In genomic region chr10:30751678-30752331, GRCh38 we compare ENCODE assay signal across 8 cellular contexts.
DNase-seq lines count a peak whose midpoint lies in the region; ATAC-seq, FAIRE-seq and TF ChIP-seq lines count a peak whose summit lies in the region.

No MANE protein-coding gene starts in this region.

- in situ Hi-C loops in GM13977 (cut with MboI; ENCODE audit: low pct_unique_long_range_greater_than_20kb, low sequenced_read_pairs, unreplicated experiment) = no loop called here

- peak; percentile 96 for FAIRE-seq in A204.1 (lab: Jason Lieb, UNC)

- no peaks in the 10 kb centered on the region; the same call in none of the 2 replicates for H3K27me3 Mint-ChIP-seq in WTC11 (ENCODE audit: low read depth)
- peaks cover 4% of the 10 kb centered on the region for H3K27me3 Mint-ChIP-seq in endothelial cell (ENCODE audit: unreplicated experiment)
- peaks cover 25% of the 10 kb centered on the region for H3K27me3 Mint-ChIP-seq in mesothelial cell of epicardium (ENCODE audit: low read depth)

- POLR2A ChIA-PET in WTC11 (lab: Charles Lee) = no interaction called here

- TF ChIP-seq CTCF in GM13977 (IDR thresholded peaks at IDR 0.05; ENCODE audit: extremely low read depth, insufficient read depth, missing control alignments) = peak; percentile 80
- peak; percentile 67 for TF ChIP-seq CTCF in WTC11 (IDR thresholded peaks at IDR 0.05)
- peak; percentile 95 for TF ChIP-seq CTCF in endothelial cell (IDR thresholded peaks at IDR 0.05; ENCODE audit: unreplicated experiment)
- peak; percentile 71 for TF ChIP-seq CTCF in mesothelial cell of epicardium (IDR thresholded peaks at IDR 0.05; ENCODE audit: unreplicated experiment)

- CTCF ChIA-PET in WTC11 (lab: Charles Lee) = interaction anchor here (0.5 to 3.5 kb wide), 54 partner anchors 9 to 1252 kb away, joined by 3 to 33 read pairs (median 4); partner anchors contain the start of gene ZNF438

- no peak overlapping the region for H3K4me3 Mint-ChIP-seq in WTC11
- no peak overlapping the region for H3K4me3 Mint-ChIP-seq in endothelial cell (ENCODE audit: unreplicated experiment)
- H3K4me3 Mint-ChIP-seq in mesothelial cell of epicardium = no peak overlapping the region

- DNase-seq in GM13977 (ENCODE audit: low spot score) (peak; percentile 60), LoVo (ENCODE audit: low spot score) (peak; percentile 70), WTC11 (ENCODE audit: low spot score) (peak; percentile 80), endothelial cell (ENCODE audit: low spot score) (peak; percentile 86), mesothelial cell of epicardium (ENCODE audit: low spot score in 2 of 2, unreplicated experiment in 2 of 2) (peak; percentile 38 to 77)
- peak in 5 of 6 experiments; percentile 25 to 73 (median 55) for DNase-seq in stimulated activated naive CD4-positive, alpha-beta T cell (lab: John Stamatoyannopoulos, UW)

- H3K36me3 Mint-ChIP-seq in WTC11 (no peaks in the 10 kb centered on the region), endothelial cell (ENCODE audit: low read depth, unreplicated experiment) (no peaks in the 10 kb centered on the region), mesothelial cell of epicardium (no peaks in the 10 kb centered on the region)

- H3K9me3 Mint-ChIP-seq in WTC11 = no peaks in the 10 kb centered on the region
- no peaks in the 10 kb centered on the region for H3K9me3 Mint-ChIP-seq in endothelial cell (ENCODE audit: unreplicated experiment)
- no peaks in the 10 kb centered on the region for H3K9me3 Mint-ChIP-seq in mesothelial cell of epicardium

- H3K27ac Mint-ChIP-seq in WTC11 = no peak overlapping the region
- peak overlapping the region; percentile 12 for H3K27ac Mint-ChIP-seq in endothelial cell (ENCODE audit: unreplicated experiment)
- H3K27ac Mint-ChIP-seq in mesothelial cell of epicardium = no peak overlapping the region

- ATAC-seq in WTC11 (peak; percentile 98), HG03442 (IDR thresholded peaks at IDR 0.05; ENCODE audit: unreplicated experiment) (no peak)

- H3K4me1 Mint-ChIP-seq in WTC11 (peaks cover 5% of the 10 kb centered on the region), endothelial cell (ENCODE audit: unreplicated experiment) (peaks cover 3% of the 10 kb centered on the region), mesothelial cell of epicardium (peaks cover 33% of the 10 kb centered on the region)

TF ChIP-seq in WTC11, 78 proteins besides CTCF, POLR2A, EP300 and RAD21:
- no peak for TF ChIP-seq ELF4 (CRISPR knock-in tag; IDR thresholded peaks at IDR 0.05; ENCODE audit: low read depth)
- TF ChIP-seq SOX15 (CRISPR knock-in tag; IDR thresholded peaks at IDR 0.05) = no peak
- no peak for TF ChIP-seq TEAD4 (CRISPR knock-in tag; IDR thresholded peaks at IDR 0.05)
- TF ChIP-seq CREM (CRISPR knock-in tag; IDR thresholded peaks at IDR 0.05) = no peak
- TF ChIP-seq EMX1 (CRISPR knock-in tag; IDR thresholded peaks at IDR 0.05) = no peak
- TF ChIP-seq CREB1 (CRISPR knock-in tag; IDR thresholded peaks at IDR 0.05) = no peak
- no peak for TF ChIP-seq ZNF263 (CRISPR knock-in tag; IDR thresholded peaks at IDR 0.05; ENCODE audit: low read depth)
- no peak for TF ChIP-seq MYBL2 (CRISPR knock-in tag; IDR thresholded peaks at IDR 0.05)
- no peak for TF ChIP-seq E2F1 (CRISPR knock-in tag; IDR thresholded peaks at IDR 0.05)
- no peak for TF ChIP-seq ZNF138 (CRISPR knock-in tag; conservative IDR thresholded peaks at IDR 0.05)
- no peak for TF ChIP-seq SP1 (CRISPR knock-in tag; conservative IDR thresholded peaks at IDR 0.05)
- no peak for TF ChIP-seq TCF7 (CRISPR knock-in tag; IDR thresholded peaks at IDR 0.05; ENCODE audit: low read depth)
- no peak for TF ChIP-seq E2F4 (CRISPR knock-in tag; IDR thresholded peaks at IDR 0.05; ENCODE audit: borderline replicate concordance, low read depth)
- TF ChIP-seq ZNF396 (CRISPR knock-in tag; IDR thresholded peaks at IDR 0.05; ENCODE audit: borderline replicate concordance) = no peak
